Comparison of ENCODE assay signal across 10 cellular contexts in the genomic region with DNA sequence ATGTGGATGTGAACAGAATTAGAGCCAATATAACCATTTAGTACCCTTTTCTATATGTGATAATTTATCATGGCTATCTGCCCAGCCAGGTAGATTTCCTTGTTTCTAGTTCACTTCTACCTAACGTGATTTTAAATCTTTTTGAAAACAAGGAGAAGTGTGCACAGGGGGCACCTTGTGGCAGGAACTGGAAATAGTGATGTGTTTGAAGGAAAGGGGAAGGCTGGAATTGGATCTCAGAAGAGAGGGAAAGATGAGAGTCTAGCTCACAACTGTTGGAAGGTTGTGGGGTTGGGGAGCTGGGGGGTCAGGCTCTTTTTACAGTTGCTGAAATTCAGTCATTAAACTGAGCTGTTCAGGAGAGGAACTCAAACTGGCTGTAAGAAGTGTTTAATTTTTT.
DNase-seq lines count a peak whose midpoint lies in the region; ATAC-seq and TF ChIP-seq lines count a peak whose summit lies in the region.
"Had no signal": no experiment of that assay in that cellular context is flagged by ENCODE, and none has a peak within 500 bp of the region (broad histone marks: within the 10 kb centered on the region; RNA-seq: fewer than 3 reads in every experiment).

No MANE protein-coding gene starts in this region.

- peak; percentile 41 for DNase-seq in NCI-H1105 treated with DMSO at 0.1 percent for 48 hours (lab: John Stamatoyannopoulos, UW)
- no peak for DNase-seq in NCI-H1105 (lab: John Stamatoyannopoulos, UW)
- DNase-seq in Panc1 (ENCODE audit: low read depth, low spot score), result no peak
- DNase-seq in fibroblast of villous mesenchyme (ENCODE audit: low read depth), result no peak
- DNase-seq in stromal cell of bone marrow (ENCODE audit: low read depth), result peak; percentile 6
- no peak for DNase-seq in pons (ENCODE audit: low spot score)
- DNase-seq in NOMO-1 (lab: John Stamatoyannopoulos, UW; ENCODE audit: unreplicated experiment in 2 of 2), result no peak
- DNase-seq in activated T-cell treated with anti-CD3 and anti-CD28 coated beads, Interleukin-2, amount 50 U/mL, for 48 hours, result no peak
- DNase-seq: activated CD4-positive, alpha-beta T cell treated with anti-CD3 and anti-CD28 coated beads for 1 hour had no signal

- H3K9me3 ChIP-seq in Panc1 (ENCODE audit: control insufficient read depth, insufficient read depth, low read depth, low read length), result no peaks in the 10 kb centered on the region

- in situ Hi-C loops in Panc1 (cut with HindIII; ENCODE audit: low pct_unique_long_range_greater_than_20kb, low sequenced_read_pairs), result no loop called here

- CTCF ChIA-PET in Panc1 (lab: Charles Lee), result no interaction called here

- no peaks in the 10 kb centered on the region for H3K36me3 ChIP-seq in Panc1 (ENCODE audit: control insufficient read depth, insufficient read depth, low read length)
- H3K36me3 ChIP-seq: cardiac muscle cell had no signal

- H3K27me3 ChIP-seq in Panc1 (ENCODE audit: control insufficient read depth, insufficient read depth, low read length), result no peaks in the 10 kb centered on the region
- H3K27me3 ChIP-seq: cardiac muscle cell had no signal

- H3K4me3 ChIP-seq in Panc1 (ENCODE audit: low read depth in 2 of 2, low read length in 2 of 2) (no peak overlapping the region), fibroblast of villous mesenchyme (ENCODE audit: low read depth, low read length) (no peak overlapping the region)
- H3K4me3 ChIP-seq: cardiac muscle cell had no signal

- H3K4me1 ChIP-seq in Panc1 (ENCODE audit: control insufficient read depth, insufficient read depth, low read length), result no peaks in the 10 kb centered on the region

- POLR2A ChIA-PET in Panc1 (lab: Charles Lee), result no interaction called here

- intact Hi-C loops in Panc1 (cut with micrococcal nuclease; ENCODE audit: unreplicated experiment), result loop anchor here (10.0 kb wide), 1 partner anchor 185 kb away; no protein-coding TSS in a partner anchor

- ATAC-seq in Panc1, result no peak

- peak; percentile 17; the same call in 1 of the 2 replicates for TF ChIP-seq CTCF in Panc1 (IDR thresholded peaks at IDR 0.05)
- TF ChIP-seq CTCF in fibroblast of villous mesenchyme (IDR thresholded peaks at IDR 0.05; ENCODE audit: insufficient read depth, low read depth, low read length), result peak; percentile 42

- no peak overlapping the region for H3K27ac ChIP-seq in Panc1 (ENCODE audit: low read length)
- H3K27ac ChIP-seq: cardiac muscle cell had no signal

- no TSS peak for BruUV-seq in Panc1 (replicated peaks; lab: Mats Ljungman, UMichigan)

Comparison
In these comparisons a context has a peak if more than half of its experiments do, and no peak if none do; other contexts are left out.
1. DNase-seq: peak in NCI-H1105 treated with DMSO at 0.1 percent for 48 hours (single experiment) and stromal cell of bone marrow (single experiment); none in NCI-H1105 (single experiment), Panc1 (single experiment), fibroblast of villous mesenchyme (single experiment), pons (single experiment), NOMO-1 (0 of 2) and activated T-cell treated with anti-CD3 and anti-CD28 coated beads, Interleukin-2, amount 50 U/mL, for 48 hours (0 of 2).